Comparison of ENCODE assay signal across 22 cellular contexts in the genomic region with DNA sequence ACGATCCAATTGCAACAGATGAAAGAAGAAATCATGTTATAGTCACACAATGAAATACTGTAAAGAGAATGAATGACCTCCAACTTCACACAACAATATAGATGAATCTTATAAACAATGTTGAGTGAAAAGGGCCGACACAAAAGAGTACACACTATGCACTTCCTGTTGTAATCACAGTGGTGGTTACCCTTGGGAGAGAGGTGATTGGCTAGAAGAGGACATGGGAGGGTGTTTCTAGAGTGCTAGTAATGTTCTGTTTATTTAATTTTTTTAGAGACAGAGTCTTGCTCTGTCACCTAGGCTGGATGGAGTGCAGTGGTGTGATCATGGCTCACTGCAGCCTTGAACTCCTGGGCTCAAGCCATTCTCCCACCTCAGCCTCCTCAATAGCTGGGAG.
A peak's percentile ranks its signal among the peaks of the same experiment; 100 is the strongest.
DNase-seq lines count a peak whose midpoint lies in the region; ATAC-seq lines count a peak whose summit lies in the region.
"Had no signal": no experiment of that assay in that cellular context is flagged by ENCODE, and none has a peak within 500 bp of the region (broad histone marks: within the 10 kb centered on the region; RNA-seq: fewer than 3 reads in every experiment).

No MANE protein-coding gene starts in this region.

- no peaks in the 10 kb centered on the region for H3K9me3 ChIP-seq in CD4-positive, CD25-positive, alpha-beta regulatory T cell (ENCODE audit: control insufficient read depth in 2 of 2, low read length in 2 of 2)
- H3K9me3 ChIP-seq: Caco-2 had no signal

- peaks cover 54% of the 10 kb centered on the region for H3K36me3 ChIP-seq in CD4-positive, CD25-positive, alpha-beta regulatory T cell (ENCODE audit: control insufficient read depth, insufficient read depth, low read length)

- H3K27ac ChIP-seq in CD4-positive, CD25-positive, alpha-beta regulatory T cell (ENCODE audit: insufficient read depth, low read length, poor library complexity, severe bottlenecking): no peak overlapping the region

- peaks cover 13% of the 10 kb centered on the region for H3K36me3 Mint-ChIP-seq in activated CD8-positive, alpha-beta memory T cell treated with anti-CD3 and anti-CD28 coated beads, Interleukin-2, amount 10 ng/mL, durations not matched to agents 7 days and 5 days
- H3K36me3 Mint-ChIP-seq in CD4-positive, CD25-positive, alpha-beta regulatory T cell: peaks cover 22% of the 10 kb centered on the region
- peaks cover 30% of the 10 kb centered on the region for H3K36me3 Mint-ChIP-seq in central memory CD8-positive, alpha-beta T cell (ENCODE audit: insufficient read depth)

- no peaks in the 10 kb centered on the region for H3K27me3 Mint-ChIP-seq in activated CD8-positive, alpha-beta memory T cell treated with anti-CD3 and anti-CD28 coated beads, Interleukin-2, amount 10 ng/mL, durations not matched to agents 7 days and 5 days
- H3K27me3 Mint-ChIP-seq in CD4-positive, CD25-positive, alpha-beta regulatory T cell: no peaks in the 10 kb centered on the region
- H3K27me3 Mint-ChIP-seq in central memory CD8-positive, alpha-beta T cell: no peaks in the 10 kb centered on the region
- H3K27me3 Mint-ChIP-seq: B cell had no signal

- H3K4me3 Mint-ChIP-seq in activated CD8-positive, alpha-beta memory T cell treated with anti-CD3 and anti-CD28 coated beads, Interleukin-2, amount 10 ng/mL, durations not matched to agents 7 days and 5 days: no peak overlapping the region
- no peak overlapping the region for H3K4me3 Mint-ChIP-seq in CD4-positive, CD25-positive, alpha-beta regulatory T cell
- H3K4me3 Mint-ChIP-seq in central memory CD8-positive, alpha-beta T cell: no peak overlapping the region
- H3K4me3 Mint-ChIP-seq: B cell, CD14-positive monocyte had no signal

- no peaks in the 10 kb centered on the region for H3K9me3 Mint-ChIP-seq in activated CD8-positive, alpha-beta memory T cell treated with anti-CD3 and anti-CD28 coated beads, Interleukin-2, amount 10 ng/mL, durations not matched to agents 7 days and 5 days (ENCODE audit: low read depth)
- no peaks in the 10 kb centered on the region for H3K9me3 Mint-ChIP-seq in CD4-positive, CD25-positive, alpha-beta regulatory T cell
- no peaks in the 10 kb centered on the region for H3K9me3 Mint-ChIP-seq in central memory CD8-positive, alpha-beta T cell
- H3K9me3 Mint-ChIP-seq: CD14-positive monocyte had no signal

- CTCF ChIA-PET in activated CD8-positive, alpha-beta memory T cell treated with anti-CD3 and anti-CD28 coated beads, Interleukin-2, amount 10 ng/mL, durations not matched to agents 7 days and 5 days (lab: Charles Lee): no interaction called here

- H3K4me1 Mint-ChIP-seq in activated CD8-positive, alpha-beta memory T cell treated with anti-CD3 and anti-CD28 coated beads, Interleukin-2, amount 10 ng/mL, durations not matched to agents 7 days and 5 days: peaks cover 4% of the 10 kb centered on the region
- peaks cover 3 to 6% (median 5%) of the 10 kb centered on the region in 4 donors for H3K4me1 Mint-ChIP-seq in CD4-positive, CD25-positive, alpha-beta regulatory T cell
- H3K4me1 Mint-ChIP-seq in central memory CD8-positive, alpha-beta T cell: peaks cover 6% of the 10 kb centered on the region
- H3K4me1 Mint-ChIP-seq: B cell, CD14-positive monocyte had no signal

- H3K27ac Mint-ChIP-seq in activated CD8-positive, alpha-beta memory T cell treated with anti-CD3 and anti-CD28 coated beads, Interleukin-2, amount 10 ng/mL, durations not matched to agents 7 days and 5 days: no peak overlapping the region
- peak overlapping the region; percentile 6 to 70 (median 36) for H3K27ac Mint-ChIP-seq in CD4-positive, CD25-positive, alpha-beta regulatory T cell
- H3K27ac Mint-ChIP-seq in central memory CD8-positive, alpha-beta T cell (ENCODE audit: low read depth): peak overlapping the region; percentile 17
- H3K27ac Mint-ChIP-seq: B cell, CD14-positive monocyte had no signal

- H3K27me3 ChIP-seq in CD4-positive, CD25-positive, alpha-beta regulatory T cell (ENCODE audit: control insufficient read depth, insufficient read depth, low read length): no peaks in the 10 kb centered on the region

- DNase-seq in activated CD8-positive, alpha-beta memory T cell treated with anti-CD3 and anti-CD28 coated beads, Interleukin-2, amount 10 ng/mL, durations not matched to agents 7 days and 5 days: no peak
- DNase-seq in activated CD8-positive, alpha-beta memory T cell treated with anti-CD3 and anti-CD28 coated beads, Interleukin-2, amount 50 U/mL, for 48 hours: no peak
- DNase-seq in CD4-positive, CD25-positive, alpha-beta regulatory T cell: peak in 2 of 3 donors; percentile 8 to 30
- DNase-seq in H4 (ENCODE audit: low spot score): peak; percentile 9
- DNase-seq in central memory CD8-positive, alpha-beta T cell (ENCODE audit: low spot score in 2 of 2): no peak
- no peak for DNase-seq in central memory CD4-positive, alpha-beta T cell
- DNase-seq: Caco-2, DMS 273 treated with DMSO at 0.1 percent for 48 hours, KG1, NCI-H1092 treated with DMSO at 0.1 percent for 48 hours, NCI-H1436 treated with DMSO at 0.1 percent for 48 hours, NCI-H1930, NCI-H2171, NCI-H345, NCI-H524, NCI-H82 had no signal

- no peaks in the 10 kb centered on the region for H3K4me1 ChIP-seq in CD4-positive, CD25-positive, alpha-beta regulatory T cell (ENCODE audit: control insufficient read depth, insufficient read depth, low read length, poor library complexity, severe bottlenecking)
- H3K4me1 ChIP-seq: Caco-2 had no signal

- ATAC-seq in activated CD8-positive, alpha-beta memory T cell treated with anti-CD3 and anti-CD28 coated beads, Interleukin-2, amount 10 ng/mL, durations not matched to agents 7 days and 5 days: peak; percentile 51
- ATAC-seq in CD4-positive, CD25-positive, alpha-beta regulatory T cell (ENCODE audit: low read depth in 2 of 2): peak in 1 of 2 donors; percentile 48
- ATAC-seq in central memory CD8-positive, alpha-beta T cell (replicated peaks; ENCODE audit: extremely low read depth, poor library complexity, severe bottlenecking): peak; percentile 67
- ATAC-seq in HG03520 (IDR thresholded peaks at IDR 0.05; ENCODE audit: unreplicated experiment) (no peak), GM18870 (IDR thresholded peaks at IDR 0.05; ENCODE audit: unreplicated experiment) (no peak)
- ATAC-seq: Panc1, SK-N-SH treated with all-trans-retinoic acid at 6 μM for 48 hours had no signal

- no peak overlapping the region for H3K4me3 ChIP-seq in CD4-positive, CD25-positive, alpha-beta regulatory T cell (ENCODE audit: low read depth, low read length)

Comparison
In these comparisons a context has a peak if more than half of its experiments do, and no peak if none do; other contexts are left out.
1. ATAC-seq: peak in activated CD8-positive, alpha-beta memory T cell treated with anti-CD3 and anti-CD28 coated beads, Interleukin-2, amount 10 ng/mL, durations not matched to agents 7 days and 5 days (single experiment) and central memory CD8-positive, alpha-beta T cell (single experiment); none in HG03520 (single experiment) and GM18870 (single experiment).
2. DNase-seq: peak in CD4-positive, CD25-positive, alpha-beta regulatory T cell (2 of 3) and H4 (single experiment); none in activated CD8-positive, alpha-beta memory T cell treated with anti-CD3 and anti-CD28 coated beads, Interleukin-2, amount 10 ng/mL, durations not matched to agents 7 days and 5 days (single experiment), activated CD8-positive, alpha-beta memory T cell treated with anti-CD3 and anti-CD28 coated beads, Interleukin-2, amount 50 U/mL, for 48 hours (single experiment), central memory CD8-positive, alpha-beta T cell (0 of 2) and central memory CD4-positive, alpha-beta T cell (single experiment).